ENCODE assay signal across 19 cellular contexts in genomic region chr12:25433024-25433423, GRCh38.
"Had no signal": no experiment of that assay in that cellular context is flagged by ENCODE, and none has a peak within 500 bp of the region (broad histone marks: within the 10 kb centered on the region; RNA-seq: fewer than 3 reads in every experiment).

No MANE protein-coding gene starts in this region.

- H3K27ac ChIP-seq: colonic mucosa, right atrium auricular region, skin epidermis, suprapubic skin had no signal

- H3K36me3 Mint-ChIP-seq: activated naive CD4-positive, alpha-beta T cell treated with anti-CD3 and anti-CD28 coated beads, Interleukin-2, amount 50 U/mL, for 72 hours; brain; naive thymus-derived CD8-positive, alpha-beta T cell had no signal

- H3K27me3 Mint-ChIP-seq: activated CD8-positive, alpha-beta T cell treated with anti-CD3 and anti-CD28 coated beads for 36 hours; brain had no signal

- H3K27me3 ChIP-seq: colonic mucosa, right atrium auricular region, suprapubic skin had no signal

- ATAC-seq: activated CD8-positive, alpha-beta T cell treated with anti-CD3 and anti-CD28 coated beads for 36 hours; activated naive CD4-positive, alpha-beta T cell treated with anti-CD3 and anti-CD28 coated beads, Interleukin-2, amount 50 U/mL, for 72 hours; activated T-cell treated with anti-CD3 and anti-CD28 coated beads, Interleukin-2, amount 50 U/mL, for 72 hours; naive thymus-derived CD8-positive, alpha-beta T cell; stimulated activated naive CD8-positive, alpha-beta T cell treated with anti-CD3 and anti-CD28 coated beads, Interleukin-15, Interleukin-2, amounts not matched to agents 100 U/mL and 50 U/mL, for 24 hours; T-helper 17 cell had no signal

- H3K9me3 ChIP-seq: colonic mucosa, mucosa of descending colon, right atrium auricular region, suprapubic skin had no signal

- H3K4me3 ChIP-seq: colonic mucosa, mucosa of descending colon, right atrium auricular region, skin epidermis, suprapubic skin had no signal

- H3K4me1 ChIP-seq: colonic mucosa had no signal

- H3K9me3 Mint-ChIP-seq: activated CD8-positive, alpha-beta T cell treated with anti-CD3 and anti-CD28 coated beads for 36 hours; activated naive CD4-positive, alpha-beta T cell treated with anti-CD3 and anti-CD28 coated beads, Interleukin-2, amount 50 U/mL, for 72 hours; activated T-cell treated with anti-CD3 and anti-CD28 coated beads, Interleukin-2, amount 50 U/mL, for 72 hours; naive thymus-derived CD8-positive, alpha-beta T cell had no signal

- H3K4me3 Mint-ChIP-seq: activated CD8-positive, alpha-beta T cell treated with anti-CD3 and anti-CD28 coated beads for 36 hours; activated T-cell treated with anti-CD3 and anti-CD28 coated beads, Interleukin-2, amount 50 U/mL, for 72 hours; brain; naive thymus-derived CD8-positive, alpha-beta T cell; T-helper 17 cell had no signal

- H3K36me3 ChIP-seq: colonic mucosa, right atrium auricular region, suprapubic skin had no signal

- DNase-seq: activated CD4-positive, alpha-beta T cell treated with anti-CD3 and anti-CD28 coated beads for 4 hours; activated CD8-positive, alpha-beta T cell treated with anti-CD3 and anti-CD28 coated beads for 36 hours; activated gamma-delta T cell; activated T-cell treated with anti-CD3 and anti-CD28 coated beads, Interleukin-2, amount 50 U/mL, for 72 hours; amygdala; central memory CD4-positive, alpha-beta T cell; colonic mucosa; left cardiac atrium; mucosa of descending colon; naive thymus-derived CD8-positive, alpha-beta T cell; nucleus accumbens; stimulated activated CD4-positive, alpha-beta T cell treated with anti-CD3 and anti-CD28 coated beads, Interleukin-4, amount 100 ng/mL, for 24 hours; stimulated activated naive CD8-positive, alpha-beta T cell treated with anti-CD3 and anti-CD28 coated beads, Interleukin-15, Interleukin-2, amounts not matched to agents 100 U/mL and 50 U/mL, for 24 hours; T-helper 17 cell had no signal

- H3K27ac Mint-ChIP-seq: activated CD8-positive, alpha-beta T cell treated with anti-CD3 and anti-CD28 coated beads for 36 hours; activated naive CD4-positive, alpha-beta T cell treated with anti-CD3 and anti-CD28 coated beads, Interleukin-2, amount 50 U/mL, for 72 hours; activated T-cell treated with anti-CD3 and anti-CD28 coated beads, Interleukin-2, amount 50 U/mL, for 72 hours; brain; naive thymus-derived CD8-positive, alpha-beta T cell; T-helper 17 cell had no signal
